ENCODE assay signal across 21 cellular contexts in the genomic region with DNA sequence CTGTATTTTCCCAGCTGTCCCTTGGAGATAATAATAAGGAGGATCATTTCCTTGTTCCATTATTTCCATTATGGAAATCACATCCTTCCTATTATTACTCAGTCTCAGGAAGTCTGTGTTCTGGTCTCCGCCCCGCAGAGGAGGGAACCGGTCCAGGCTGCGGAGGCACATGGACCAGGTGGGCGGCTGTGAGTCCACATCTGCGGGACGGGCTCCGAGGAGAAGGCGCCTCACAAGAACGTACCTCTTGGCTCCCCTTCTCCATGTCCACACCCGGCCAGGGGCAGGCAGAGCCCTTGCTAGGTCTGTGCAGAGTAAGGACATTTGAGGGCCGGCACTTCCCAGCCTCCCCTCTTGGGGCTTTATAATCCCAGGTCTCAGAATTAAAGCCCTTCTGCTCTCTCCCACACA. TPM values are rescaled to one million over a fixed set of nuclear protein-coding genes. Genes with fewer than 3 reads are reported as not detected.
A peak's percentile ranks its signal among the peaks of the same experiment; 100 is the strongest.
DNase-seq lines count a peak whose midpoint lies in the region; ATAC-seq and TF ChIP-seq lines count a peak whose summit lies in the region.
"Had no signal": no experiment of that assay in that cellular context is flagged by ENCODE, and none has a peak within 500 bp of the region (broad histone marks: within the 10 kb centered on the region; RNA-seq: fewer than 3 reads in every experiment).

No MANE protein-coding gene starts in this region.

- H2BK120ac ChIP-seq in mesendoderm (ENCODE audit: low read depth, low read length), result no peak overlapping the region

- no peaks in the 10 kb centered on the region for H3K9me3 Mint-ChIP-seq in GM23338
- no peaks in the 10 kb centered on the region for H3K9me3 Mint-ChIP-seq in dendritic cell treated with granulocyte-macrophage colony-stimulating factor and Interleukin-4, amounts not matched to agents 40 ng/mL and 50 ng/mL, for 4 days
- H3K9me3 Mint-ChIP-seq: CD14-positive monocyte had no signal

- H3K56ac ChIP-seq in mesendoderm (ENCODE audit: low read length), result no peak overlapping the region

- H2BK5ac ChIP-seq in mesendoderm (ENCODE audit: low read length), result no peak overlapping the region

- H4K20me1 ChIP-seq in GM23338 (replicated peaks; ENCODE audit: insufficient read depth), result no peaks in the 10 kb centered on the region; the same call in 1 of the 2 replicates

- H3K4me1 Mint-ChIP-seq in GM23338, result no peaks in the 10 kb centered on the region
- peaks cover 52% of the 10 kb centered on the region for H3K4me1 Mint-ChIP-seq in dendritic cell treated with granulocyte-macrophage colony-stimulating factor and Interleukin-4, amounts not matched to agents 40 ng/mL and 50 ng/mL, for 4 days (ENCODE audit: low read depth)

- H3K27ac ChIP-seq in GM23338 (ENCODE audit: low read depth) (no peak overlapping the region), mesendoderm (ENCODE audit: low read depth, low read length) (no peak overlapping the region)
- H3K27ac ChIP-seq: 22Rv1, Peyer's patch had no signal

- H3F3A ChIP-seq in GM23338 (replicated peaks; ENCODE audit: low read depth), result no peaks in the 10 kb centered on the region

- H3K9ac ChIP-seq in mesendoderm (ENCODE audit: low read length), result no peak overlapping the region

- H3K4me2 ChIP-seq in GM23338, result no peak overlapping the region
- H3K4me2 ChIP-seq in mesendoderm (ENCODE audit: low read length), result no peak overlapping the region

- H3K4me3 ChIP-seq in GM23338, result no peak overlapping the region
- no peak overlapping the region for H3K4me3 ChIP-seq in mesendoderm (ENCODE audit: low read length)
- H3K4me3 ChIP-seq: Peyer's patch had no signal

- no peaks in the 10 kb centered on the region for H3K36me3 ChIP-seq in GM23338 (ENCODE audit: insufficient read depth)
- H3K36me3 ChIP-seq in mesendoderm (ENCODE audit: control insufficient read depth, insufficient read depth, low read length), result no peaks in the 10 kb centered on the region
- H3K36me3 ChIP-seq: Peyer's patch had no signal

- H3K4me1 ChIP-seq in GM23338 (ENCODE audit: insufficient read depth), result no peaks in the 10 kb centered on the region
- no peaks in the 10 kb centered on the region for H3K4me1 ChIP-seq in mesendoderm (ENCODE audit: control insufficient read depth, low read depth, low read length)

- H3K23ac ChIP-seq in mesendoderm (ENCODE audit: low read length), result no peak overlapping the region

- H2BK15ac ChIP-seq in mesendoderm (replicated peaks; ENCODE audit: low read depth), result no peak overlapping the region

- intact Hi-C loops in dendritic cell treated with granulocyte-macrophage colony-stimulating factor and Interleukin-4, amounts not matched to agents 40 ng/mL and 50 ng/mL, for 4 days (cut with micrococcal nuclease), result no loop called here
- intact Hi-C loops in head of caudate nucleus (cut with DNase I), result no loop called here

- no peak overlapping the region for H3K27ac Mint-ChIP-seq in GM23338
- H3K27ac Mint-ChIP-seq in dendritic cell treated with granulocyte-macrophage colony-stimulating factor and Interleukin-4, amounts not matched to agents 40 ng/mL and 50 ng/mL, for 4 days, result peak overlapping the region; percentile 37

- DNase-seq in NCI-H82 (lab: John Stamatoyannopoulos, UW) (peak; percentile 71), NCI-H82 treated with DMSO at 0.1 percent for 48 hours (lab: John Stamatoyannopoulos, UW; ENCODE audit: unreplicated experiment) (no peak), GM23338 (ENCODE audit: low spot score) (peak; percentile 33), mesendoderm (peak; percentile 32), head of caudate nucleus (no peak), amygdala (lab: John Stamatoyannopoulos, UW) (no peak)
- no peak for DNase-seq in stimulated activated CD4-positive, alpha-beta T cell treated with anti-CD3 and anti-CD28 coated beads, Interleukin-4, amount 100 ng/mL, for 1 hour
- DNase-seq: AML-193, DMS79, MM.1S, NCI-H1092, NCI-H1436 treated with DMSO at 0.1 percent for 48 hours, NCI-H2029, NCI-H526 treated with DMSO at 0.1 percent for 48 hours, Peyer's patch, SHP77 had no signal

- H3K79me2 ChIP-seq in GM23338 (replicated peaks; ENCODE audit: insufficient read depth) (no peaks in the 10 kb centered on the region), mesendoderm (ENCODE audit: control insufficient read depth, insufficient read depth, low read length) (no peaks in the 10 kb centered on the region)

- H3K36me3 Mint-ChIP-seq in GM23338 (ENCODE audit: low read depth), result no peaks in the 10 kb centered on the region
- peaks cover 78% of the 10 kb centered on the region for H3K36me3 Mint-ChIP-seq in dendritic cell treated with granulocyte-macrophage colony-stimulating factor and Interleukin-4, amounts not matched to agents 40 ng/mL and 50 ng/mL, for 4 days (ENCODE audit: low read depth)

- H4K5ac ChIP-seq in mesendoderm (ENCODE audit: low read length), result no peak overlapping the region

- no peak overlapping the region for H3K4ac ChIP-seq in mesendoderm (ENCODE audit: low read depth, low read length)

- no peak overlapping the region for H2AK5ac ChIP-seq in mesendoderm (ENCODE audit: low read length)

- peaks cover 8% of the 10 kb centered on the region for H3K27me3 Mint-ChIP-seq in GM23338 (ENCODE audit: insufficient read depth, low read depth, poor library complexity)
- H3K27me3 Mint-ChIP-seq in dendritic cell treated with granulocyte-macrophage colony-stimulating factor and Interleukin-4, amounts not matched to agents 40 ng/mL and 50 ng/mL, for 4 days, result peaks cover 2% of the 10 kb centered on the region

- H2AFZ ChIP-seq in GM23338, result peak overlapping the region; percentile 59

- WGBS in mesendoderm (ENCODE audit: extremely low coverage, insufficient coverage, low lambda C conversion rate), result no CpG with 5 or more reads among the region's 12 CpGs

- no peak overlapping the region for H3K4me3 Mint-ChIP-seq in GM23338
- no peak overlapping the region for H3K4me3 Mint-ChIP-seq in dendritic cell treated with granulocyte-macrophage colony-stimulating factor and Interleukin-4, amounts not matched to agents 40 ng/mL and 50 ng/mL, for 4 days
- H3K4me3 Mint-ChIP-seq: CD14-positive monocyte had no signal

- peak; percentile 66 for ATAC-seq in GM23338
- ATAC-seq: SK-N-SH treated with all-trans-retinoic acid at 6 μM for 48 hours had no signal

- no peaks in the 10 kb centered on the region for H3K79me1 ChIP-seq in mesendoderm (ENCODE audit: low read length)

- H4K8ac ChIP-seq in mesendoderm (ENCODE audit: low read depth, low read length), result no peak overlapping the region

- H3K9me2 ChIP-seq in GM23338 (ENCODE audit: insufficient read depth), result no peaks in the 10 kb centered on the region; the same call in 1 of the 2 replicates

- TF ChIP-seq CTCF in GM23338 (conservative IDR thresholded peaks at IDR 0.05; ENCODE audit: low read depth in 2 of 2), result no peak

- H3K27me3 ChIP-seq in GM23338 (ENCODE audit: insufficient read depth) (no peaks in the 10 kb centered on the region), mesendoderm (ENCODE audit: insufficient read depth, low read length, poor library complexity) (no peaks in the 10 kb centered on the region)
- H3K27me3 ChIP-seq: Peyer's patch had no signal

- H3K18ac ChIP-seq in mesendoderm (ENCODE audit: low read length), result no peak overlapping the region

TF ChIP-seq in GM23338, 12 proteins besides CTCF, POLR2A, EP300 and RAD21:
- TF ChIP-seq, protein P1, sequence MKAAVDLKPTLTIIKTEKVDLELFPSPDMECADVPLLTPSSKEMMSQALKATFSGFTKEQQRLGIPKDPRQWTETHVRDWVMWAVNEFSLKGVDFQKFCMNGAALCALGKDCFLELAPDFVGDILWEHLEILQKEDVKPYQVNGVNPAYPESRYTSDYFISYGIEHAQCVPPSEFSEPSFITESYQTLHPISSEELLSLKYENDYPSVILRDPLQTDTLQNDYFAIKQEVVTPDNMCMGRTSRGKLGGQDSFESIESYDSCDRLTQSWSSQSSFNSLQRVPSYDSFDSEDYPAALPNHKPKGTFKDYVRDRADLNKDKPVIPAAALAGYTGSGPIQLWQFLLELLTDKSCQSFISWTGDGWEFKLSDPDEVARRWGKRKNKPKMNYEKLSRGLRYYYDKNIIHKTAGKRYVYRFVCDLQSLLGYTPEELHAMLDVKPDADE (IDR thresholded peaks at IDR 0.05), result no peak
- TF ChIP-seq STAT1 (IDR thresholded peaks at IDR 0.05; ENCODE audit: unreplicated experiment), result no peak
- no peak for TF ChIP-seq ZNF331 (CRISPR knock-in tag; IDR thresholded peaks at IDR 0.05; ENCODE audit: low read depth)
- TF ChIP-seq ZNF114 (CRISPR knock-in tag; IDR thresholded peaks at IDR 0.05), result no peak
- no peak for TF ChIP-seq NANOG (IDR thresholded peaks at IDR 0.05; ENCODE audit: borderline replicate concordance)

RNA-seq across cellular contexts. Expression of gene RAB7B, which starts 14.6 kb away (rescaled TPM):
- not detected in 2 replicates for total RNA-seq in GM23338 (2014; rRNA removed; shearing (Covaris generic))
- not detected in 2 replicates for polyA plus RNA-seq in GM23338 (2016; fragmentation: Nextera tagmentation; extraction: Ambion mirVana)
- 0.06 TPM for polyA plus RNA-seq in mesendoderm (2013, experiment 1 of 2)
- 0.03 TPM for polyA plus RNA-seq in mesendoderm (2013, experiment 2 of 2)

RNA-seq across cellular contexts. Expression of gene CTSE, which starts 35.1 kb away (rescaled TPM):
- total RNA-seq in GM23338 (2014; rRNA removed; shearing (Covaris generic)), result not detected in 2 replicates
- not detected in 2 replicates for polyA plus RNA-seq in GM23338 (2016; fragmentation: Nextera tagmentation; extraction: Ambion mirVana)
- polyA plus RNA-seq in mesendoderm (2013, experiment 1 of 2), result not detected
- not detected for polyA plus RNA-seq in mesendoderm (2013, experiment 2 of 2)
- total RNA-seq: LHCN-M2 had no signal
- polyA plus RNA-seq: CD14-positive monocyte had no signal

RNA-seq across cellular contexts. Expression of gene SLC26A9, which starts 45.3 kb away (rescaled TPM):
- not detected in 2 replicates for total RNA-seq in GM23338 (2014; rRNA removed; shearing (Covaris generic))
- not detected in 2 replicates for polyA plus RNA-seq in GM23338 (2016; fragmentation: Nextera tagmentation; extraction: Ambion mirVana)
- 0.01 TPM for polyA plus RNA-seq in mesendoderm (2013, experiment 1 of 2)
- 0.06 TPM for polyA plus RNA-seq in mesendoderm (2013, experiment 2 of 2)
- total RNA-seq: LHCN-M2, Peyer's patch had no signal
- polyA plus RNA-seq: CD14-positive monocyte had no signal

Comparison
In these comparisons a context has a peak if more than half of its experiments do, and no peak if none do; other contexts are left out.
1. DNase-seq: peak in NCI-H82 (single experiment), GM23338 (single experiment) and mesendoderm (single experiment); none in NCI-H82 treated with DMSO at 0.1 percent for 48 hours (single experiment), head of caudate nucleus (0 of 42), amygdala (0 of 56) and stimulated activated CD4-positive, alpha-beta T cell treated with anti-CD3 and anti-CD28 coated beads, Interleukin-4, amount 100 ng/mL, for 1 hour (single experiment).